8 cellular contexts compared by ENCODE assay signal in the genomic region with DNA sequence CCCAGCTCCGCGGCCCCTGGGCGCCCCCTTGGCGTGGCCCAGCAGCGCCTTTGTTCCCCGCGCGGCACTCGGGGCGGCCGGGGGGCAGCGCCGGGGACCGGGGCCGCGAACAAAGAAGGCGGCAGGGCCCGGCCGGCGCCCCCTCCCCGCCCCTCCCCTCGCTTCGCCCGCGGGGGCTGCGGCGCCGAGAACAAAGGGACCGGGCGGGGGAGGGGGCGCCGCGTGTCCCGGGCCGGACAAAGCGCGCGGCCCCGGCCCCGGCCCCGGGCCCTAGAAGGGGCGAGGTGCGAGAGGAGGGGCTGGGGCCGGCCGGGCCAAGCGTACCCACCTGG. TPM values are rescaled to one million over a fixed set of nuclear protein-coding genes. Genes with fewer than 3 reads are reported as not detected.
A peak's percentile ranks its signal among the peaks of the same experiment; 100 is the strongest.
DNase-seq lines count a peak whose midpoint lies in the region; ATAC-seq and TF ChIP-seq lines count a peak whose summit lies in the region.

No MANE protein-coding gene starts in this region.

- DNase-seq in Calu3: peak; percentile 18
- DNase-seq in chondrocyte (ENCODE audit: low spot score): no peak
- DNase-seq in natural killer cell: no peak
- DNase-seq in NCI-H2196 treated with DMSO at 0.1 percent for 48 hours (lab: John Stamatoyannopoulos, UW; ENCODE audit: unreplicated experiment): no peak

- CTCF ChIA-PET in Calu3 (lab: Charles Lee): interaction anchor here (0.7 to 1.0 kb wide), 6 partner anchors 10 to 521 kb away, joined by 3 to 5 read pairs (median 4); a partner anchor contains a TSS

- H3K36me3 Mint-ChIP-seq in Calu3 (ENCODE audit: insufficient read depth, unreplicated experiment) (peaks cover 63% of the 10 kb centered on the region), chondrocyte (ENCODE audit: low read depth) (peaks cover 13% of the 10 kb centered on the region), natural killer cell (peaks cover 11% of the 10 kb centered on the region)

- ATAC-seq in HG02763 (IDR thresholded peaks at IDR 0.05; ENCODE audit: unreplicated experiment): peak; percentile 15
- ATAC-seq in natural killer cell: peak in 2 of 3 donors; percentile 4 to 14
- ATAC-seq in GM19455 (IDR thresholded peaks at IDR 0.05; ENCODE audit: unreplicated experiment): no peak
- no peak for ATAC-seq in HG03280 (IDR thresholded peaks at IDR 0.05; ENCODE audit: unreplicated experiment)
- no peak for ATAC-seq in GM18858 (IDR thresholded peaks at IDR 0.05; ENCODE audit: unreplicated experiment)

- H3K27ac Mint-ChIP-seq in Calu3 (ENCODE audit: unreplicated experiment) (no peak overlapping the region), chondrocyte (ENCODE audit: unreplicated experiment) (no peak overlapping the region), natural killer cell (no peak overlapping the region)

- no peaks in the 10 kb centered on the region for H3K9me3 Mint-ChIP-seq in Calu3 (ENCODE audit: low read depth, unreplicated experiment)
- H3K9me3 Mint-ChIP-seq in chondrocyte (ENCODE audit: low read depth): no peaks in the 10 kb centered on the region
- no peaks in the 10 kb centered on the region for H3K9me3 Mint-ChIP-seq in natural killer cell

- intact Hi-C loops in Calu3 (cut with micrococcal nuclease; ENCODE audit: unreplicated experiment): no loop called here
- intact Hi-C loops in natural killer cell (cut with micrococcal nuclease): loop anchor here (1.0 to 5.0 kb wide), 4 partner anchors 37 to 113 kb away; a partner anchor contains a TSS

- H3K27me3 Mint-ChIP-seq in Calu3 (ENCODE audit: unreplicated experiment) (no peaks in the 10 kb centered on the region), chondrocyte (ENCODE audit: low read depth) (no peaks in the 10 kb centered on the region), natural killer cell (ENCODE audit: low read depth in 2 of 2) (peaks cover 0 to 3% of the 10 kb centered on the region in 2 donors)

- H3K4me1 Mint-ChIP-seq in Calu3 (ENCODE audit: low read depth, unreplicated experiment) (peaks cover 74% of the 10 kb centered on the region), chondrocyte (ENCODE audit: low read depth) (peaks cover 23% of the 10 kb centered on the region), natural killer cell (peaks cover 26 to 52% of the 10 kb centered on the region in 2 donors)

- no peak for TF ChIP-seq CTCF in Calu3 (IDR thresholded peaks at IDR 0.05; ENCODE audit: unreplicated experiment)
- TF ChIP-seq CTCF in chondrocyte (IDR thresholded peaks at IDR 0.05): no peak
- TF ChIP-seq CTCF in natural killer cell (IDR thresholded peaks at IDR 0.05): no peak

- H3K4me3 Mint-ChIP-seq in Calu3 (ENCODE audit: low read depth, unreplicated experiment): peak overlapping the region; percentile 85
- H3K4me3 Mint-ChIP-seq in chondrocyte (ENCODE audit: unreplicated experiment): peak overlapping the region; percentile 92
- peak overlapping the region; percentile 25 for H3K4me3 Mint-ChIP-seq in natural killer cell

- no TSS peak for BruUV-seq in Calu3 (replicated peaks; lab: Mats Ljungman, UMichigan)

RNA-seq across cellular contexts. Expression of a gene that starts 0.4 kb away (rescaled TPM):
- total RNA-seq in Calu3 (2022) (169 and 193 TPM in 2 replicates), chondrocyte (58.8 to 104 TPM (median 103 TPM) in 3 replicates), natural killer cell (10 to 100 TPM; 21.7 to 26.1 (median 21.8) TPM)

RNA-seq across cellular contexts. Expression of a gene that starts 26.7 kb away (rescaled TPM):
- total RNA-seq in Calu3 (2022): 7.3 and 7.5 TPM in 2 replicates
- 3.6 to 4.5 TPM (median 4.4 TPM) in 3 replicates for total RNA-seq in chondrocyte
- 10 to 100 TPM; 18.3 to 23.5 (median 21.0) TPM for total RNA-seq in natural killer cell

RNA-seq across cellular contexts. Expression of a gene that starts 26.8 kb away (rescaled TPM):
- total RNA-seq in Calu3 (2022) (1.8 and 5.1 TPM in 2 replicates), chondrocyte (0.90 to 2.0 TPM (median 1.7 TPM) in 3 replicates), natural killer cell (1 to 10 TPM; 1.2 to 3.7 (median 1.4) TPM)

RNA-seq across cellular contexts. Expression of a gene that starts 43.7 kb away (rescaled TPM):
- total RNA-seq in Calu3 (2022) (186 and 197 TPM in 2 replicates), chondrocyte (50.2 to 54.9 TPM (median 52.9 TPM) in 3 replicates), natural killer cell (100 to 1,000 TPM; 110 to 133 (median 125) TPM)

RNA-seq across cellular contexts. Expression of a gene that starts 58.7 kb away (rescaled TPM):
- total RNA-seq in Calu3 (2022) (48.5 and 49.4 TPM in 2 replicates), chondrocyte (56.6 to 67.0 TPM (median 57.6 TPM) in 3 replicates), natural killer cell (100 to 1,000 TPM; 150 to 203 (median 174) TPM)

Comparison
In these comparisons a context has a peak if more than half of its experiments do, and no peak if none do; other contexts are left out.
1. H3K4me3 Mint-ChIP-seq: peak in every context shown above with its lines; median percentile 92 in chondrocyte; 85 in Calu3; 25 in natural killer cell.
2. ATAC-seq: peak in HG02763 (single experiment) and natural killer cell (2 of 3); none in GM19455 (single experiment), HG03280 (single experiment) and GM18858 (single experiment).